In genomic region chr14:103593577-103593976, GRCh38 we compare ENCODE assay signal across 8 cellular contexts. TPM values are rescaled to one million over a fixed set of nuclear protein-coding genes. Genes with fewer than 3 reads are reported as not detected.
A peak's percentile ranks its signal among the peaks of the same experiment; 100 is the strongest.
DNase-seq lines count a peak whose midpoint lies in the region; ATAC-seq and TF ChIP-seq lines count a peak whose summit lies in the region.

No MANE protein-coding gene starts in this region.

- ATAC-seq in HG02938 (IDR thresholded peaks at IDR 0.05; ENCODE audit: unreplicated experiment): peak; percentile 73
- ATAC-seq in activated B cell treated with CpG ODN at 0.5 μM for 24 hours (ENCODE audit: low read depth): peak; percentile 71
- peak; percentile 82 for ATAC-seq in stimulated activated memory B cell treated with anti-CD40 and anti-IgM and Interleukin-4, amounts not matched to agents 10 μg/mL and 1 μg/mL and 100 μg/mL, for 72 hours

- DNase-seq in activated CD4-positive, alpha-beta T cell treated with anti-CD3 and anti-CD28 coated beads, Interleukin-2, amount 10 ng/mL, durations not matched to agents 24 days and 14 days: peak; percentile 61
- no peak for DNase-seq in activated CD4-positive, alpha-beta T cell treated with anti-CD3 and anti-CD28 coated beads for 4 hours
- DNase-seq in activated B cell treated with CpG ODN at 0.5 μM for 24 hours (no peak), DMS 273 (lab: John Stamatoyannopoulos, UW; ENCODE audit: unreplicated experiment) (no peak)
- no peak for DNase-seq in stimulated activated CD4-positive, alpha-beta T cell treated with anti-CD3 and anti-CD28 coated beads, Interleukin-4, amount 100 ng/mL, for 1 hour
- DNase-seq in activated naive CD4-positive, alpha-beta T cell treated with anti-CD3 and anti-CD28 coated beads, Interleukin-2, amount 50 U/mL, for 16 hours: no peak

- no peaks in the 10 kb centered on the region for H3K4me1 Mint-ChIP-seq in activated CD4-positive, alpha-beta T cell treated with anti-CD3 and anti-CD28 coated beads, Interleukin-2, amount 10 ng/mL, durations not matched to agents 24 days and 14 days
- H3K4me1 Mint-ChIP-seq in activated B cell treated with CpG ODN at 0.5 μM for 24 hours: peaks cover 17% of the 10 kb centered on the region
- H3K4me1 Mint-ChIP-seq in stimulated activated memory B cell treated with anti-CD40 and anti-IgM and Interleukin-4, amounts not matched to agents 10 μg/mL and 1 μg/mL and 100 μg/mL, for 72 hours: peaks cover 14% of the 10 kb centered on the region

- POLR2A ChIA-PET in activated B cell treated with CpG ODN at 0.5 μM for 24 hours (lab: Charles Lee): interaction anchor here (0.6 kb wide), 1 partner anchor 250 kb away, joined by 3 read pairs; no protein-coding TSS in a partner anchor

- no peak for TF ChIP-seq CTCF in activated B cell treated with CpG ODN at 0.5 μM for 24 hours (IDR thresholded peaks at IDR 0.05)

- peaks cover 2% of the 10 kb centered on the region for H3K36me3 Mint-ChIP-seq in activated CD4-positive, alpha-beta T cell treated with anti-CD3 and anti-CD28 coated beads, Interleukin-2, amount 10 ng/mL, durations not matched to agents 24 days and 14 days (ENCODE audit: low read depth)
- H3K36me3 Mint-ChIP-seq in activated B cell treated with CpG ODN at 0.5 μM for 24 hours (ENCODE audit: low read depth): peaks cover 7% of the 10 kb centered on the region
- H3K36me3 Mint-ChIP-seq in stimulated activated memory B cell treated with anti-CD40 and anti-IgM and Interleukin-4, amounts not matched to agents 10 μg/mL and 1 μg/mL and 100 μg/mL, for 72 hours: peaks cover 15% of the 10 kb centered on the region

- H3K4me3 Mint-ChIP-seq in activated CD4-positive, alpha-beta T cell treated with anti-CD3 and anti-CD28 coated beads, Interleukin-2, amount 10 ng/mL, durations not matched to agents 24 days and 14 days: no peak overlapping the region
- peak overlapping the region; percentile 32 for H3K4me3 Mint-ChIP-seq in activated B cell treated with CpG ODN at 0.5 μM for 24 hours
- H3K4me3 Mint-ChIP-seq in stimulated activated memory B cell treated with anti-CD40 and anti-IgM and Interleukin-4, amounts not matched to agents 10 μg/mL and 1 μg/mL and 100 μg/mL, for 72 hours: peak overlapping the region; percentile 52

- CTCF ChIA-PET in activated B cell treated with CpG ODN at 0.5 μM for 24 hours (lab: Charles Lee): no interaction called here

- H3K27ac Mint-ChIP-seq in activated CD4-positive, alpha-beta T cell treated with anti-CD3 and anti-CD28 coated beads, Interleukin-2, amount 10 ng/mL, durations not matched to agents 24 days and 14 days: no peak overlapping the region
- H3K27ac Mint-ChIP-seq in activated B cell treated with CpG ODN at 0.5 μM for 24 hours: peak overlapping the region; percentile 7
- H3K27ac Mint-ChIP-seq in stimulated activated memory B cell treated with anti-CD40 and anti-IgM and Interleukin-4, amounts not matched to agents 10 μg/mL and 1 μg/mL and 100 μg/mL, for 72 hours: peak overlapping the region; percentile 50

- intact Hi-C loops in activated CD4-positive, alpha-beta T cell treated with anti-CD3 and anti-CD28 coated beads, Interleukin-2, amount 10 ng/mL, durations not matched to agents 24 days and 14 days (cut with micrococcal nuclease): no loop called here
- intact Hi-C loops in activated B cell treated with CpG ODN at 0.5 μM for 24 hours (cut with micrococcal nuclease): no loop called here

- H3K9me3 Mint-ChIP-seq in activated CD4-positive, alpha-beta T cell treated with anti-CD3 and anti-CD28 coated beads, Interleukin-2, amount 10 ng/mL, durations not matched to agents 24 days and 14 days: no peaks in the 10 kb centered on the region
- no peaks in the 10 kb centered on the region for H3K9me3 Mint-ChIP-seq in activated B cell treated with CpG ODN at 0.5 μM for 24 hours
- H3K9me3 Mint-ChIP-seq in stimulated activated memory B cell treated with anti-CD40 and anti-IgM and Interleukin-4, amounts not matched to agents 10 μg/mL and 1 μg/mL and 100 μg/mL, for 72 hours: no peaks in the 10 kb centered on the region

- H3K27me3 Mint-ChIP-seq in activated CD4-positive, alpha-beta T cell treated with anti-CD3 and anti-CD28 coated beads, Interleukin-2, amount 10 ng/mL, durations not matched to agents 24 days and 14 days: no peaks in the 10 kb centered on the region
- no peaks in the 10 kb centered on the region for H3K27me3 Mint-ChIP-seq in activated B cell treated with CpG ODN at 0.5 μM for 24 hours
- H3K27me3 Mint-ChIP-seq in stimulated activated memory B cell treated with anti-CD40 and anti-IgM and Interleukin-4, amounts not matched to agents 10 μg/mL and 1 μg/mL and 100 μg/mL, for 72 hours: no peaks in the 10 kb centered on the region

RNA-seq across cellular contexts. Expression of gene COA8, which starts 30.8 kb away (rescaled TPM):
- 38.4 and 41.2 TPM in 2 replicates for total RNA-seq in activated CD4-positive, alpha-beta T cell treated with anti-CD3 and anti-CD28 coated beads, Interleukin-2, amount 10 ng/mL, durations not matched to agents 24 days and 14 days
- 28.4 and 28.8 TPM in 2 replicates for total RNA-seq in activated B cell treated with CpG ODN at 0.5 μM for 24 hours

RNA-seq across cellular contexts. Expression of gene BAG5, which starts 31.1 kb away (rescaled TPM):
- total RNA-seq in activated CD4-positive, alpha-beta T cell treated with anti-CD3 and anti-CD28 coated beads, Interleukin-2, amount 10 ng/mL, durations not matched to agents 24 days and 14 days: 32.1 and 33.9 TPM in 2 replicates
- total RNA-seq in activated B cell treated with CpG ODN at 0.5 μM for 24 hours: 26.9 and 28.8 TPM in 2 replicates

RNA-seq across cellular contexts. Expression of gene KLC1, which starts 35.4 kb away (rescaled TPM):
- total RNA-seq in activated CD4-positive, alpha-beta T cell treated with anti-CD3 and anti-CD28 coated beads, Interleukin-2, amount 10 ng/mL, durations not matched to agents 24 days and 14 days: 132 and 155 TPM in 2 replicates
- total RNA-seq in activated B cell treated with CpG ODN at 0.5 μM for 24 hours: 126 and 153 TPM in 2 replicates
